Comparison of ENCODE assay signal across 29 cellular contexts in genomic region chr4:6414578-6414977, GRCh38. TPM values are rescaled to one million over a fixed set of nuclear protein-coding genes. Genes with fewer than 3 reads are reported as not detected.
DNase-seq lines count a peak whose midpoint lies in the region; ATAC-seq, FAIRE-seq and TF ChIP-seq lines count a peak whose summit lies in the region.
"Had no signal": no experiment of that assay in that cellular context is flagged by ENCODE, and none has a peak within 500 bp of the region (broad histone marks: within the 10 kb centered on the region; RNA-seq: fewer than 3 reads in every experiment).

No MANE protein-coding gene starts in this region.

- no peak overlapping the region for H4K91ac ChIP-seq in H1 (replicated peaks; ENCODE audit: insufficient read length, low read length)
- no peak overlapping the region for H4K91ac ChIP-seq in neuronal stem cell (ENCODE audit: low read depth, low read length, poor library complexity)

- peaks cover 19% of the 10 kb centered on the region for H3K4me1 ChIP-seq in NT2/D1 (ENCODE audit: insufficient read depth, insufficient read length)
- peaks cover 0 to 23% (median 17%) of the 10 kb centered on the region in 4 experiments; a peak in 6 of 7 replicates for H3K4me1 ChIP-seq in H1 (replicated peaks in 1 of 4; ENCODE audit: control insufficient read depth in 3 of 4, insufficient read depth in 4 of 4, low read length in 3 of 4)
- peaks cover 9 to 17% of the 10 kb centered on the region in 2 donors for H3K4me1 ChIP-seq in neuronal stem cell (ENCODE audit: control insufficient read depth in 2 of 2, insufficient read depth in 1 of 2, low read depth in 1 of 2, low read length in 2 of 2)
- no peaks in the 10 kb centered on the region for H3K4me1 ChIP-seq in small intestine (ENCODE audit: control insufficient read depth in 2 of 2, insufficient read depth in 1 of 2, low read depth in 1 of 2, low read length in 1 of 2)
- H3K4me1 ChIP-seq: BE2C had no signal

- H3K4ac ChIP-seq in H1 (replicated peaks; ENCODE audit: insufficient read length, low read depth, low read length) (no peak overlapping the region), neuronal stem cell (ENCODE audit: low read length) (no peak overlapping the region)

- no peaks in the 10 kb centered on the region for H3K79me2 ChIP-seq in H1 (ENCODE audit: control insufficient read depth in 1 of 2, insufficient read depth in 2 of 2, low read length in 2 of 2)

- H3K79me1 ChIP-seq in H1 (ENCODE audit: low read depth, low read length) (no peaks in the 10 kb centered on the region), neuronal stem cell (ENCODE audit: low read depth, low read length) (no peaks in the 10 kb centered on the region)

- H3K27me3 ChIP-seq in NT2/D1 (ENCODE audit: insufficient read depth, insufficient read length) (no peaks in the 10 kb centered on the region), H1 (replicated peaks in 1 of 4; ENCODE audit: control insufficient read depth in 3 of 4, extremely low read depth in 1 of 4, insufficient read depth in 3 of 4, low read length in 3 of 4) (no peaks in the 10 kb centered on the region), neuronal stem cell (ENCODE audit: control insufficient read depth in 3 of 3, insufficient read depth in 3 of 3, low read depth in 1 of 3, low read length in 3 of 3) (peaks cover 0 to 9% (median 0%) of the 10 kb centered on the region in 3 experiments), small intestine (ENCODE audit: control insufficient read depth in 2 of 2, insufficient read depth in 2 of 2, low read length in 2 of 2) (no peaks in the 10 kb centered on the region)
- H3K27me3 ChIP-seq: BE2C, BLaER1 had no signal

- H3K14ac ChIP-seq in H1 (ENCODE audit: insufficient read length) = no peak overlapping the region
- no peak overlapping the region for H3K14ac ChIP-seq in neuronal stem cell (ENCODE audit: low read length)

- TF ChIP-seq EP300 in H1 (IDR thresholded peaks at IDR 0.05; ENCODE audit: borderline replicate concordance in 1 of 2, low read depth in 2 of 2, low read length in 2 of 2) = no peak

- DNase-seq in NT2/D1 (ENCODE audit: low read depth, low spot score) = no peak
- DNase-seq in H1 (ENCODE audit: low read depth in 1 of 2, low spot score in 2 of 2) = no peak
- no peak for DNase-seq in neuronal stem cell (ENCODE audit: low spot score)
- DNase-seq in small intestine = no peak
- no peak for DNase-seq in activated CD4-positive, alpha-beta T cell treated with anti-CD3 and anti-CD28 coated beads, Interleukin-2, amount 10 ng/mL, durations not matched to agents 7 days and 5 days
- no peak for DNase-seq in epidermal melanocyte (ENCODE audit: insufficient read length, low spot score)
- DNase-seq: 8988T; ACHN; BE2C; CD4-positive, alpha-beta memory T cell; CD4-positive, CD25-positive, alpha-beta regulatory T cell; CD8-positive, alpha-beta memory T cell; COR-L47; DMS 273 treated with DMSO at 0.1 percent for 48 hours; DMS153; DMS53; DMS79; DND-41; EL; GDM1 had no signal

- H4K5ac ChIP-seq in H1 (ENCODE audit: insufficient read length, low read depth, low read length) = no peak overlapping the region

- H3K23me2 ChIP-seq in H1 (ENCODE audit: low read depth, low read length) = no peaks in the 10 kb centered on the region; the same call in 1 of the 2 replicates

- no peak overlapping the region for H3K23ac ChIP-seq in H1 (ENCODE audit: insufficient read length)
- H3K23ac ChIP-seq in neuronal stem cell (ENCODE audit: low read depth, low read length, poor library complexity) = no peak overlapping the region

- H3K4me3 ChIP-seq in NT2/D1 (ENCODE audit: insufficient read length, low read depth) (no peak overlapping the region), H1 (ENCODE audit: extremely low read depth in 1 of 4, insufficient read depth in 2 of 4, low read depth in 3 of 4, low read length in 4 of 4) (no peak overlapping the region), neuronal stem cell (ENCODE audit: low read length in 2 of 2) (no peak overlapping the region), small intestine (ENCODE audit: low read depth in 1 of 2, low read length in 2 of 2) (no peak overlapping the region)
- H3K4me3 ChIP-seq: BLaER1, GM12878 had no signal

- H3K18ac ChIP-seq in H1 (ENCODE audit: extremely low read depth, low read length) = peak overlapping the region; percentile 5; the same call in 1 of the 2 replicates
- no peak overlapping the region for H3K18ac ChIP-seq in neuronal stem cell (ENCODE audit: low read length)

- peak overlapping the region in 2 of 3 experiments; percentile 13 to 29 for H3K27ac Mint-ChIP-seq in nephron
- no peak overlapping the region for H3K27ac Mint-ChIP-seq in activated CD4-positive, alpha-beta T cell treated with anti-CD3 and anti-CD28 coated beads, Interleukin-2, amount 10 ng/mL, durations not matched to agents 7 days and 5 days
- H3K27ac Mint-ChIP-seq: CD4-positive, alpha-beta memory T cell; CD4-positive, CD25-positive, alpha-beta regulatory T cell; CD8-positive, alpha-beta memory T cell had no signal

- H3K27ac ChIP-seq in H1 (ENCODE audit: low read depth, low read length) = no peak overlapping the region
- no peak overlapping the region for H3K27ac ChIP-seq in neuronal stem cell (replicated peaks; ENCODE audit: low read length)
- H3K27ac ChIP-seq in small intestine (ENCODE audit: low read depth in 1 of 2, low read length in 1 of 2) = no peak overlapping the region
- H3K27ac ChIP-seq: BLaER1 had no signal

- CTCF ChIA-PET in H1 (lab: Charles Lee; ENCODE audit: partially characterized antibody) = interaction anchor here (0.9 to 3.3 kb wide), 7 partner anchors 11 to 132 kb away, joined by 3 to 18 read pairs (median 6); no protein-coding TSS in a partner anchor
- CTCF ChIA-PET in activated CD4-positive, alpha-beta T cell treated with anti-CD3 and anti-CD28 coated beads, Interleukin-2, amount 10 ng/mL, durations not matched to agents 7 days and 5 days (lab: Charles Lee) = no interaction called here

- no peak overlapping the region for H3K56ac ChIP-seq in H1 (replicated peaks; ENCODE audit: insufficient read length, low read depth, low read length)

- TF ChIP-seq RAD21 in H1 (IDR thresholded peaks at IDR 0.05 in 1 of 2, conservative IDR thresholded peaks at IDR 0.05 in 1 of 2; ENCODE audit: low read depth in 2 of 2, low read length in 2 of 2) = no peak

- 91% methylated on average over 5 of the region's 6 CpGs; no CpG with 5 or more reads in 1 of the 2 experiments for WGBS in H1 (ENCODE audit: extremely low coverage in 1 of 2, insufficient coverage in 1 of 2, insufficient read length in 1 of 2, insufficient replicate concordance in 2 of 2, low coverage in 1 of 2, low lambda C conversion rate in 2 of 2, missing lambda C conversion rate in 1 of 2), 2 experiments
- WGBS in neuronal stem cell (ENCODE audit: extremely low coverage in 2 of 2, insufficient read length in 2 of 2, insufficient replicate concordance in 1 of 2), 2 donors = no CpG with 5 or more reads among the region's 6 CpGs
- WGBS in small intestine, 3 donors = 60 to 71% (median 68%) methylated on average over 6 of the region's 6 CpGs

- H2BK120ac ChIP-seq in H1 (replicated peaks; ENCODE audit: low read depth, low read length) (no peak overlapping the region), neuronal stem cell (ENCODE audit: low read depth, low read length) (no peak overlapping the region)

- H4K20me1 ChIP-seq in H1 (replicated peaks in 1 of 2; ENCODE audit: control insufficient read depth in 1 of 2, insufficient read depth in 2 of 2, low read length in 2 of 2) = peaks cover 0 to 2% of the 10 kb centered on the region in 2 experiments
- H4K20me1 ChIP-seq: BLaER1 had no signal

- POLR2A ChIA-PET in H1 (lab: Charles Lee; ENCODE audit: partially characterized antibody) = no interaction called here
- POLR2A ChIA-PET in activated CD4-positive, alpha-beta T cell treated with anti-CD3 and anti-CD28 coated beads, Interleukin-2, amount 10 ng/mL, durations not matched to agents 7 days and 5 days (lab: Charles Lee) = no interaction called here

- TF ChIP-seq CTCF in H1 (IDR thresholded peaks at IDR 0.05; ENCODE audit: control extremely low read depth in 1 of 3, insufficient read depth in 1 of 3, low read depth in 1 of 3, low read length in 3 of 3) (no peak), nephron (IDR thresholded peaks at IDR 0.05; ENCODE audit: unreplicated experiment in 3 of 3) (no peak)

- peaks cover 8% of the 10 kb centered on the region for H3K4me1 Mint-ChIP-seq in nephron
- H3K4me1 Mint-ChIP-seq in activated CD4-positive, alpha-beta T cell treated with anti-CD3 and anti-CD28 coated beads, Interleukin-2, amount 10 ng/mL, durations not matched to agents 7 days and 5 days = no peaks in the 10 kb centered on the region
- H3K4me1 Mint-ChIP-seq: CD14-positive monocyte; CD4-positive, alpha-beta memory T cell; CD4-positive, CD25-positive, alpha-beta regulatory T cell; CD8-positive, alpha-beta memory T cell had no signal

- H3K4me2 ChIP-seq in H1 (ENCODE audit: insufficient read depth in 1 of 2, low read depth in 2 of 2, low read length in 2 of 2) (peak overlapping the region in 1 of 2 experiments; percentile 14; a peak in 2 of 4 replicates), neuronal stem cell (ENCODE audit: insufficient read depth, low read length, poor library complexity, severe bottlenecking) (no peak overlapping the region)
- H3K4me2 ChIP-seq: BLaER1 had no signal

- H3K9ac ChIP-seq in NT2/D1 (ENCODE audit: insufficient read length, low read depth) (peak overlapping the region; percentile 21), H1 (replicated peaks in 1 of 4; ENCODE audit: extremely low read depth in 1 of 4, low read depth in 3 of 4, low read length in 3 of 4) (no peak overlapping the region), neuronal stem cell (ENCODE audit: low read depth, low read length, poor library complexity) (no peak overlapping the region)
- H3K9ac ChIP-seq: BLaER1 had no signal

- no peak overlapping the region for H2BK20ac ChIP-seq in H1 (ENCODE audit: low read length)

- H4K8ac ChIP-seq in H1 (ENCODE audit: extremely low read depth, insufficient read depth, low read length) (no peak overlapping the region), neuronal stem cell (ENCODE audit: low read depth, low read length) (no peak overlapping the region)

- peaks cover 3% of the 10 kb centered on the region for H3K9me3 Mint-ChIP-seq in nephron
- no peaks in the 10 kb centered on the region for H3K9me3 Mint-ChIP-seq in activated CD4-positive, alpha-beta T cell treated with anti-CD3 and anti-CD28 coated beads, Interleukin-2, amount 10 ng/mL, durations not matched to agents 7 days and 5 days

- no peak for TF ChIP-seq POLR2A in H1 (IDR thresholded peaks at IDR 0.05; ENCODE audit: control extremely low read depth in 1 of 2, low read depth in 2 of 2, low read length in 2 of 2)

- H2BK15ac ChIP-seq in H1 (ENCODE audit: low read length) = 0 out of 2 replicates have a peak overlapping the region, but pooled peaks have one; percentile 53
- no peak overlapping the region for H2BK15ac ChIP-seq in neuronal stem cell (ENCODE audit: low read length)

- H2BK12ac ChIP-seq in H1 (ENCODE audit: low read depth, low read length) = peak overlapping the region; percentile 35; the same call in 1 of the 2 replicates
- peak overlapping the region; percentile 76 for H2BK12ac ChIP-seq in neuronal stem cell (ENCODE audit: low read length)

- no peaks in the 10 kb centered on the region for H3K36me3 Mint-ChIP-seq in nephron (ENCODE audit: low read depth)
- H3K36me3 Mint-ChIP-seq in activated CD4-positive, alpha-beta T cell treated with anti-CD3 and anti-CD28 coated beads, Interleukin-2, amount 10 ng/mL, durations not matched to agents 7 days and 5 days (ENCODE audit: low read depth) = no peaks in the 10 kb centered on the region
- H3K36me3 Mint-ChIP-seq: CD14-positive monocyte; CD4-positive, alpha-beta memory T cell; CD4-positive, CD25-positive, alpha-beta regulatory T cell; CD8-positive, alpha-beta memory T cell had no signal

- H2BK5ac ChIP-seq in H1 (ENCODE audit: low read depth, low read length) (no peak overlapping the region), neuronal stem cell (ENCODE audit: low read length) (no peak overlapping the region)

- no peaks in the 10 kb centered on the region for H3K36me3 ChIP-seq in NT2/D1 (ENCODE audit: insufficient read depth, insufficient read length, low read length)
- no peaks in the 10 kb centered on the region for H3K36me3 ChIP-seq in H1 (ENCODE audit: control insufficient read depth in 2 of 4, insufficient read depth in 4 of 4, low read length in 3 of 4)
- H3K36me3 ChIP-seq in neuronal stem cell (replicated peaks in 1 of 2; ENCODE audit: control insufficient read depth in 2 of 2, insufficient read depth in 2 of 2, low read length in 2 of 2) = peaks cover 0 to 3% of the 10 kb centered on the region in 2 donors
- no peaks in the 10 kb centered on the region for H3K36me3 ChIP-seq in small intestine (ENCODE audit: control insufficient read depth in 2 of 2, insufficient read depth in 2 of 2, low read length in 2 of 2)
- H3K36me3 ChIP-seq: BE2C, BLaER1 had no signal

- peaks cover 8% of the 10 kb centered on the region for H3K27me3 Mint-ChIP-seq in nephron (ENCODE audit: low read depth)
- H3K27me3 Mint-ChIP-seq in activated CD4-positive, alpha-beta T cell treated with anti-CD3 and anti-CD28 coated beads, Interleukin-2, amount 10 ng/mL, durations not matched to agents 7 days and 5 days = no peaks in the 10 kb centered on the region

- H2AK5ac ChIP-seq in H1 (ENCODE audit: low read depth, low read length) (0 out of 2 replicates have a peak overlapping the region, but pooled peaks have one; percentile 0), neuronal stem cell (ENCODE audit: low read depth, low read length) (peak overlapping the region; percentile 71)

- H2AFZ ChIP-seq in H1 (ENCODE audit: low read length) = no peak overlapping the region
- H2AFZ ChIP-seq in neuronal stem cell (ENCODE audit: low read length) = peak overlapping the region; percentile 78

- H3K9me3 ChIP-seq in NT2/D1 (ENCODE audit: insufficient read depth, low read length) (no peaks in the 10 kb centered on the region), H1 (ENCODE audit: insufficient read depth in 2 of 2, low read depth in 1 of 2, low read length in 1 of 2) (no peaks in the 10 kb centered on the region), neuronal stem cell (replicated peaks in 1 of 2; ENCODE audit: control insufficient read depth in 2 of 2, insufficient read depth in 1 of 2, low read depth in 1 of 2, low read length in 2 of 2) (peaks cover 0 to 5% of the 10 kb centered on the region in 2 donors), small intestine (ENCODE audit: control insufficient read depth, low read depth) (no peaks in the 10 kb centered on the region)
- H3K9me3 ChIP-seq: BE2C had no signal

- H3K4me3 Mint-ChIP-seq in nephron = no peak overlapping the region
- no peak overlapping the region for H3K4me3 Mint-ChIP-seq in activated CD4-positive, alpha-beta T cell treated with anti-CD3 and anti-CD28 coated beads, Interleukin-2, amount 10 ng/mL, durations not matched to agents 7 days and 5 days
- H3K4me3 Mint-ChIP-seq: CD14-positive monocyte; CD4-positive, alpha-beta memory T cell; CD4-positive, CD25-positive, alpha-beta regulatory T cell; CD8-positive, alpha-beta memory T cell had no signal

- FAIRE-seq in H1 (lab: Jason Lieb, UNC) (no peak), small intestine (lab: Jason Lieb, UNC) (no peak)
- FAIRE-seq: A204.1, GM12878, GM12892, GM18507 had no signal

- ATAC-seq in HG02798 (IDR thresholded peaks at IDR 0.05; ENCODE audit: poor library complexity, unreplicated experiment) = no peak
- ATAC-seq: GM12878 had no signal

RNA-seq across cellular contexts. Expression of gene PPP2R2C, which starts 57.8 kb away (rescaled TPM):
- total RNA-seq in H1 (2021; fragmentation: NEBNext Ultra II Directional; extraction: Animal tissue kit (Norgen Biotek cat#: 25700)) = 6.4 and 7.1 TPM in 2 replicates
- polyA plus RNA-seq in H1 (2011; rRNA removed) (6.4 and 7.5 TPM in 2 replicates), small intestine (1 to 10 TPM in 1 of 3 donors, under 1 TPM in 1, not detected in 1; 0.81 to 2.3 TPM)
- polyA plus RNA-seq in H1 (2011; cell fraction: cytosol; rRNA removed) = 7.7 TPM
- polyA plus RNA-seq in H1 (2011; cell fraction: nucleus; rRNA removed) = 8.8 TPM
- 4.9 to 7.3 TPM (median 5.8 TPM) in 4 replicates for polyA plus RNA-seq in H1 (2012, experiment 1 of 2)
- 2.3 TPM for polyA plus RNA-seq in H1 (2012, experiment 2 of 2)
- polyA plus RNA-seq in H1 (2013, experiment 1 of 2) = 6.6 TPM
- polyA plus RNA-seq in H1 (2013, experiment 2 of 2) = 6.4 TPM
- polyA minus RNA-seq in H1 (2011; rRNA and poly(A)+ RNA removed) = 14.1 and 14.6 TPM in 2 replicates
- polyA minus RNA-seq in H1 (2011; cell fraction: cytosol; rRNA and poly(A)+ RNA removed) = 4.1 TPM
- 4.2 TPM for polyA minus RNA-seq in H1 (2011; cell fraction: nucleus; rRNA and poly(A)+ RNA removed)
- polyA plus RNA-seq in neuronal stem cell (2013, experiment 1 of 2) = 3.3 TPM
- 3.1 TPM for polyA plus RNA-seq in neuronal stem cell (2013, experiment 2 of 2)
- total RNA-seq in activated CD4-positive, alpha-beta T cell treated with anti-CD3 and anti-CD28 coated beads, Interleukin-2, amount 10 ng/mL, durations not matched to agents 7 days and 5 days = not detected
- total RNA-seq: A673; CD4-positive, alpha-beta memory T cell; CD4-positive, CD25-positive, alpha-beta regulatory T cell; CD8-positive, alpha-beta memory T cell had no signal
- polyA plus RNA-seq: CD14-positive monocyte; CD4-positive, alpha-beta memory T cell; CD4-positive, CD25-positive, alpha-beta regulatory T cell; CD8-positive, alpha-beta memory T cell had no signal
